ENCODE assay signal across 18 cellular contexts in genomic region chrX:14964500-14964899, GRCh38.
DNase-seq lines count a peak whose midpoint lies in the region; ATAC-seq and TF ChIP-seq lines count a peak whose summit lies in the region.
"Had no signal": no experiment of that assay in that cellular context is flagged by ENCODE, and none has a peak within 500 bp of the region (broad histone marks: within the 10 kb centered on the region; RNA-seq: fewer than 3 reads in every experiment).

No MANE protein-coding gene starts in this region.

- H3K27me3 ChIP-seq in adipocyte (replicated peaks; ENCODE audit: control insufficient read depth, insufficient read depth, low read length): no peaks in the 10 kb centered on the region
- H3K27me3 ChIP-seq: BE2C, body of pancreas had no signal

- no peaks in the 10 kb centered on the region for H3K9me3 ChIP-seq in adipocyte (ENCODE audit: control insufficient read depth, low read length)
- H3K9me3 ChIP-seq: BE2C, body of pancreas, prostate gland had no signal

- no peak for TF ChIP-seq POLR2A in GM18505 (IDR thresholded peaks at IDR 0.05; ENCODE audit: borderline replicate concordance, extremely low read depth, insufficient read depth, insufficient read length)

- ATAC-seq in GM18505 (IDR thresholded peaks at IDR 0.05; ENCODE audit: unreplicated experiment): no peak
- ATAC-seq: activated CD8-positive, alpha-beta T cell treated with anti-CD3 and anti-CD28 coated beads for 36 hours; body of pancreas; GM12878 had no signal

- peak; percentile 16 for DNase-seq in AG09309 (ENCODE audit: low read depth)
- peak; percentile 17 for DNase-seq in HFF-Myc (ENCODE audit: extremely low read depth, low read depth)
- peak; percentile 15 for DNase-seq in adipocyte (ENCODE audit: low read depth)
- DNase-seq in fibroblast of the aortic adventitia (ENCODE audit: low read depth): peak; percentile 23
- no peak for DNase-seq in MV-4-11 (lab: John Stamatoyannopoulos, UW)
- DNase-seq in NK-92 treated with Interleukin-12 subunit alpha and Interleukin-12 subunit beta, amount 100 ng/mL, for 24 hours (lab: John Stamatoyannopoulos, UW): no peak
- no peak for DNase-seq in mucosa of gallbladder (ENCODE audit: low spot score)
- DNase-seq: activated CD8-positive, alpha-beta T cell treated with anti-CD3 and anti-CD28 coated beads for 36 hours; BE2C; body of pancreas; DMS79; effector CD4-positive, alpha-beta T cell; NCI-H1092 treated with DMSO at 0.1 percent for 48 hours; stimulated activated CD4-positive, alpha-beta T cell treated with anti-CD3 and anti-CD28 coated beads, Interleukin-15, amount 100 ng/mL, for 24 hours had no signal

- no peak overlapping the region for H3K9ac ChIP-seq in adipocyte (ENCODE audit: low read length)

- peaks cover 6% of the 10 kb centered on the region for H3K4me1 ChIP-seq in adipocyte (ENCODE audit: control insufficient read depth, insufficient read depth, low read length)
- H3K4me1 ChIP-seq: BE2C, body of pancreas, prostate gland had no signal

- no peaks in the 10 kb centered on the region for H3K36me3 ChIP-seq in adipocyte (ENCODE audit: control insufficient read depth, insufficient read depth, low read length, severe bottlenecking)
- H3K36me3 ChIP-seq: BE2C, prostate gland had no signal

- TF ChIP-seq CTCF in AG09309 (IDR thresholded peaks at IDR 0.05; ENCODE audit: control insufficient read depth, insufficient read depth, low read depth, low read length, missing control alignments) (peak; percentile 23), HFF-Myc (IDR thresholded peaks at IDR 0.05; ENCODE audit: low read depth, low read length, missing control alignments) (no peak), fibroblast of the aortic adventitia (IDR thresholded peaks at IDR 0.05; ENCODE audit: insufficient read depth, low read length) (peak; percentile 31)

- H3K4me3 ChIP-seq in AG09309 (ENCODE audit: control insufficient read depth, low read depth, low read length) (no peak overlapping the region), HFF-Myc (replicated peaks; ENCODE audit: low read depth, low read length) (no peak overlapping the region), adipocyte (ENCODE audit: low read length) (no peak overlapping the region), fibroblast of the aortic adventitia (ENCODE audit: low read depth, low read length) (no peak overlapping the region)
- H3K4me3 ChIP-seq: body of pancreas, GM12878, prostate gland, SK-N-MC had no signal

Comparison
In these comparisons a context has a peak if more than half of its experiments do, and no peak if none do; other contexts are left out.
1. DNase-seq: peak in AG09309 (single experiment), HFF-Myc (single experiment), adipocyte (single experiment) and fibroblast of the aortic adventitia (single experiment); none in MV-4-11 (single experiment), NK-92 treated with Interleukin-12 subunit alpha and Interleukin-12 subunit beta, amount 100 ng/mL, for 24 hours (single experiment) and mucosa of gallbladder (single experiment).